10 cellular contexts compared by ENCODE assay signal in genomic region chr16:1225728-1226311, GRCh38. TPM values are rescaled to one million over a fixed set of nuclear protein-coding genes. Genes with fewer than 3 reads are reported as not detected.
"Had no signal": no experiment of that assay in that cellular context is flagged by ENCODE, and none has a peak within 500 bp of the region (broad histone marks: within the 10 kb centered on the region; RNA-seq: fewer than 3 reads in every experiment).

No MANE protein-coding gene starts in this region.

RNA-seq across cellular contexts. Expression of gene TPSG1, which starts 0.8 kb away (rescaled TPM):
- total RNA-seq: activated CD4-positive, alpha-beta T cell treated with anti-CD3 and anti-CD28 coated beads, Interleukin-2, amount 10 ng/mL, durations not matched to agents 7 days and 5 days; activated CD8-positive, alpha-beta T cell treated with anti-CD3 and anti-CD28 coated beads, Interleukin-2, amount 10 ng/mL, durations not matched to agents 7 days and 5 days; activated naive CD4-positive, alpha-beta T cell treated with anti-CD3 and anti-CD28 coated beads for 36 hours; dorsolateral prefrontal cortex; fibroblast of lung; foreskin keratinocyte; left ventricle myocardium inferior; mammary epithelial cell; T-helper 1 cell treated with Interleukin-12 subunit alpha and Interleukin-12 subunit beta and Interleukin-4 antibody, amounts not matched to agents 30 ng/mL and 1 ng/mL, for 36 hours; temporal lobe had no signal
- polyA plus RNA-seq: fibroblast of lung, foreskin keratinocyte, mammary epithelial cell had no signal

RNA-seq across cellular contexts. Expression of gene TPSB2, which starts 4.2 kb away (rescaled TPM):
- total RNA-seq: activated CD4-positive, alpha-beta T cell treated with anti-CD3 and anti-CD28 coated beads, Interleukin-2, amount 10 ng/mL, durations not matched to agents 7 days and 5 days; activated CD8-positive, alpha-beta T cell treated with anti-CD3 and anti-CD28 coated beads, Interleukin-2, amount 10 ng/mL, durations not matched to agents 7 days and 5 days; activated naive CD4-positive, alpha-beta T cell treated with anti-CD3 and anti-CD28 coated beads for 36 hours; fibroblast of lung; foreskin keratinocyte; mammary epithelial cell; T-helper 1 cell treated with Interleukin-12 subunit alpha and Interleukin-12 subunit beta and Interleukin-4 antibody, amounts not matched to agents 30 ng/mL and 1 ng/mL, for 36 hours; temporal lobe had no signal
- polyA plus RNA-seq: fibroblast of lung, foreskin keratinocyte, mammary epithelial cell had no signal

RNA-seq across cellular contexts. Expression of gene TPSAB1, which starts 14.7 kb away (rescaled TPM):
- total RNA-seq: activated CD4-positive, alpha-beta T cell treated with anti-CD3 and anti-CD28 coated beads, Interleukin-2, amount 10 ng/mL, durations not matched to agents 7 days and 5 days; activated CD8-positive, alpha-beta T cell treated with anti-CD3 and anti-CD28 coated beads, Interleukin-2, amount 10 ng/mL, durations not matched to agents 7 days and 5 days; activated naive CD4-positive, alpha-beta T cell treated with anti-CD3 and anti-CD28 coated beads for 36 hours; fibroblast of lung; foreskin keratinocyte; mammary epithelial cell; T-helper 1 cell treated with Interleukin-12 subunit alpha and Interleukin-12 subunit beta and Interleukin-4 antibody, amounts not matched to agents 30 ng/mL and 1 ng/mL, for 36 hours; temporal lobe had no signal
- polyA plus RNA-seq: fibroblast of lung, foreskin keratinocyte, mammary epithelial cell had no signal

RNA-seq across cellular contexts. Expression of gene TPSD1, which starts 30.0 kb away (rescaled TPM):
- total RNA-seq: activated CD4-positive, alpha-beta T cell treated with anti-CD3 and anti-CD28 coated beads, Interleukin-2, amount 10 ng/mL, durations not matched to agents 7 days and 5 days; activated CD8-positive, alpha-beta T cell treated with anti-CD3 and anti-CD28 coated beads, Interleukin-2, amount 10 ng/mL, durations not matched to agents 7 days and 5 days; activated naive CD4-positive, alpha-beta T cell treated with anti-CD3 and anti-CD28 coated beads for 36 hours; fibroblast of lung; foreskin keratinocyte; left ventricle myocardium inferior; mammary epithelial cell; T-helper 1 cell treated with Interleukin-12 subunit alpha and Interleukin-12 subunit beta and Interleukin-4 antibody, amounts not matched to agents 30 ng/mL and 1 ng/mL, for 36 hours; temporal lobe had no signal
- polyA plus RNA-seq: fibroblast of lung, foreskin keratinocyte, mammary epithelial cell had no signal
